In the genomic region with DNA sequence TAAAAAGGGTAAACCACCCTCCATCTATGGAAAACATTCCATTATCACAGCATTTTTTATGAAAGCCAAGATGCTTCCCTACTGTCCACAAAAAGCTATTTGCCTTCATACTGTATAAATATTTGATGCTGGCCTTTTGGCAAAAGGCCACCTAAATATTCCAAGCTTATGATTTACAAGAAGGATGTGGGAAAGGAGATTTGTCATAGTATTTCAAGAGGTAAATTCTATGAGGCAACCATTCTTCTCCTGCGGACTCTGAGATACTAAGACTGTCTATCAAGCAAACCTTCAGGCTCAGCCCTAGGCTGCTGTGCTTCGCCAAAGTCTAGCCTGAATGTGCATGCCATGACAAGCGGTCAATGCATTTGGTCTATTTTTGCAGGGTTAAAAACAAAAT, we compare ENCODE assay signal across 11 cellular contexts.
"Had no signal": no experiment of that assay in that cellular context is flagged by ENCODE, and none has a peak within 500 bp of the region (broad histone marks: within the 10 kb centered on the region; RNA-seq: fewer than 3 reads in every experiment).

No MANE protein-coding gene starts in this region.

- H3K27me3 ChIP-seq: testis had no signal

- H3K4me1 ChIP-seq: psoas muscle, testis had no signal

- H3K4me3 ChIP-seq: psoas muscle, testis had no signal

- DNase-seq: activated B cell treated with CpG ODN at 0.5 μM for 24 hours; activated CD4-positive, alpha-beta T cell treated with anti-CD3 and anti-CD28 coated beads, Interleukin-2, amount 50 U/mL, for 1 hour; activated naive CD4-positive, alpha-beta T cell treated with anti-CD3 and anti-CD28 coated beads, Interleukin-2, amount 10 ng/mL, durations not matched to agents 7 days and 5 days; effector memory CD8-positive, alpha-beta T cell; foreskin melanocyte; islet precursor cell; psoas muscle; stimulated activated CD4-positive, alpha-beta T cell treated with anti-CD3 and anti-CD28 coated beads, Interleukin-4, amount 100 ng/mL, for 1 hour; stimulated activated CD8-positive, alpha-beta memory T cell treated with anti-CD3 and anti-CD28 coated beads, Interleukin-4, amount 100 ng/mL, for 48 hours; stimulated activated naive CD8-positive, alpha-beta T cell treated with anti-CD3 and anti-CD28 coated beads, Interleukin-15, amount 100 ng/mL, for 72 hours had no signal

- H3K9me3 ChIP-seq: psoas muscle, testis had no signal

- ATAC-seq: effector memory CD8-positive, alpha-beta T cell; psoas muscle; stimulated activated naive CD8-positive, alpha-beta T cell treated with anti-CD3 and anti-CD28 coated beads, Interleukin-15, amount 100 ng/mL, for 72 hours had no signal

- H3K27ac ChIP-seq: psoas muscle, testis had no signal
